ENCODE assay signal across 8 cellular contexts in the genomic region with DNA sequence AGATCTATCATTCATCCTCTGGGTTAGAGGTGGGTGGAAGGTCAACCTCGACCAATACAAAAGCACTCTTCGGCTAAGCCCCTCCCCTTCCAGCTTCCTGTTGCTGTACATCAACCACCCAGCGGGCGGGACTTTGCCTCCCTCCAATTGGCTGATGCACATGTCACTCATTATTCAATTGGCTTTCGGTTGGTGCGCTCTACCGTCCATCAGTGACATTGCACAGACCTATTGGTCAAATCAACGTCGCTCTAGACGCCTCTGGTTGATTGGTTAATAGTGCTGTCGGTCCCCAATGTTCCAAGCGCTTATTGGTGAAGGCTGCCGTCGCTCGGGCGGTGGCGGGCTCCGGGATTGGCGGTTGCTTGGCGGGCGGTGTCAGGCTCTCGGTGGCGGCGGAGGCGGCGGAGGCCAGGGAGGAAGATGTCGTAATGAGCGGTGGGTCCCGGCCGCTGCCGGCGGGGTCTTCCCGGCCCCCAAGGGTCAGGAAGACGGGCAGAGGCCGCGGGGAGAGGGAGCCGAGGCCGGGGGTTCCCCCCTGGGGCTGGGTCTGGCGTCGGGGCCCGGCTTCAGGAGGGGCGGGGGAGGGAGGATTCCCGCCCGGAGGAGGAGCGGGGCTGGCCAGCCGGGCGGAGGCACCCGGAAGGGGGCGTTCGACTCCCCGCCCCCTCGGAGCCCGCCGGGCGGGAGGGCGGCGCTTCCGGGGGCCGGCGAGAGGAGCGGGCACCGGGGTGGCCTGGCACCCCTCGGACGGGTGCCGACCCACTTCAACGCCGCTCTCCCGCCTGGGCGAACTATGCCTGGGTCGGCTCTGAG. TPM values are rescaled to one million over a fixed set of nuclear protein-coding genes. Genes with fewer than 3 reads are reported as not detected.
DNase-seq lines count a peak whose midpoint lies in the region; ATAC-seq, FAIRE-seq and TF ChIP-seq lines count a peak whose summit lies in the region.

A gene (plus strand): TSS at position 381 of the 816 bp plus-strand sequence. CDS start 51 bp downstream, at position 432.

- under 1% methylated on average over 24 of the region's 70 CpGs for WGBS in HepG2 (ENCODE audit: low lambda C conversion rate)

- no peak within 1 kb of the TSS for H2AFZ ChIP-seq in HepG2 (ENCODE audit: low read length)

- no peak for TF ChIP-seq CTCF in CD14-positive monocyte (IDR thresholded peaks at IDR 0.05)
- peak; percentile 23; the same call in 1 of the 2 replicates for TF ChIP-seq CTCF in HepG2 (CRISPR knock-in tag; IDR thresholded peaks at IDR 0.05)

- BruUV-seq in HepG2 (replicated peaks; lab: Mats Ljungman, UMichigan), result no TSS peak

- peak within 1 kb of the TSS; percentile 85 to 97 (median 95) for H3K27ac Mint-ChIP-seq in CD14-positive monocyte

- intact Hi-C loops in CD14-positive monocyte (cut with micrococcal nuclease), result loop anchor here (1.0 to 10.0 kb wide), 6 partner anchors 45 to 231 kb away; a partner anchor contains a TSS
- intact Hi-C loops in HepG2 (cut with micrococcal nuclease; ENCODE audit: unreplicated experiment), result loop anchor here (1.0 to 5.0 kb wide), 4 partner anchors 53 to 126 kb away; a partner anchor contains a TSS

- in situ Hi-C loops in HepG2 (cut with HindIII; ENCODE audit: extremely low pct_ligation_motif_present, low pct_unique_long_range_greater_than_20kb), result no loop called here

- DNase-seq in CD14-positive monocyte (ENCODE audit: low spot score) (peak; percentile 100), NCI-H82 (lab: John Stamatoyannopoulos, UW) (peak; percentile 100), dermis blood vessel endothelial cell (peak; percentile 100), HepG2 (ENCODE audit: low spot score) (peak; percentile 100)
- peak; percentile 99 to 100 for DNase-seq in activated CD4-positive, alpha-beta T cell treated with anti-CD3 and anti-CD28 coated beads, Interleukin-2, amount 50 U/mL, for 48 hours
- DNase-seq in stimulated activated CD4-positive, alpha-beta T cell treated with anti-CD3 and anti-CD28 coated beads, Interleukin-4, amount 100 ng/mL, for 1 hour, result peak; percentile 97

- peaks cover 45% of the 10 kb centered on the region for H3K4me1 Mint-ChIP-seq in CD14-positive monocyte

- POLR2A ChIA-PET in HepG2 (lab: Yijun Ruan, JAX), result interaction anchor here (0.8 to 3.0 kb wide), 44 partner anchors 9 to 247 kb away, joined by 3 to 56 read pairs (median 6); a partner anchor contains a TSS

- ATAC-seq in GM19397 (IDR thresholded peaks at IDR 0.05; ENCODE audit: unreplicated experiment), result peak; percentile 88
- ATAC-seq in HG03571 (IDR thresholded peaks at IDR 0.05; ENCODE audit: unreplicated experiment), result peak; percentile 84
- ATAC-seq in HepG2, result peak; percentile 95

- no peak for TF ChIP-seq EP300 in HepG2 (IDR thresholded peaks at IDR 0.05; ENCODE audit: low read depth in 2 of 2, low read length in 2 of 2)
- TF ChIP-seq EP300 in HepG2 (CRISPR knock-in tag; IDR thresholded peaks at IDR 0.05; ENCODE audit: borderline replicate concordance), result no peak

- peak within 1 kb of the TSS; percentile 79 to 96 (median 83) for H3K4me3 ChIP-seq in HepG2 (replicated peaks in 1 of 3; ENCODE audit: insufficient read depth in 1 of 3, low read depth in 2 of 3, low read length in 3 of 3)

- peak within 1 kb of the TSS; percentile 91 to 95 for H3K4me3 Mint-ChIP-seq in CD14-positive monocyte

- peaks cover 37% of the 10 kb centered on the region for H3K4me1 ChIP-seq in HepG2 (ENCODE audit: insufficient read depth, low read length)

- H3K27me3 ChIP-seq in HepG2 (ENCODE audit: control insufficient read depth in 1 of 2, insufficient read depth in 2 of 2, low read length in 2 of 2), result no peaks in the 10 kb centered on the region; a peak in 1 of 5 replicates

- peak; percentile 69 for TF ChIP-seq RAD21 in HepG2 (CRISPR knock-in tag; IDR thresholded peaks at IDR 0.05)

- CTCF ChIA-PET in HepG2 (lab: Yijun Ruan, JAX; ENCODE audit: low intra/inter-chr PET ratio, low total read pairs), result interaction anchor here (0.9 to 2.4 kb wide), 3 partner anchors 53 to 75 kb away, joined by 3 to 9 read pairs (median 3); a partner anchor contains a TSS

- peaks cover 0 to 5% of the 10 kb centered on the region in 2 experiments; a peak in 1 of 5 replicates for H3K36me3 ChIP-seq in HepG2 (replicated peaks in 1 of 2; ENCODE audit: control insufficient read depth in 1 of 2, insufficient read depth in 2 of 2, low read length in 2 of 2)

- H3K27ac ChIP-seq in HepG2 (ENCODE audit: extremely low read length, insufficient read depth, low read length), result peak within 1 kb of the TSS; percentile 88

- FAIRE-seq in HepG2 (lab: Jason Lieb, UNC), result peak; percentile 100

- peaks cover 24% of the 10 kb centered on the region for H3K79me2 ChIP-seq in HepG2 (ENCODE audit: insufficient read depth, low read length)

- peak; percentile 74 to 91 for TF ChIP-seq POLR2A in HepG2 (IDR thresholded peaks at IDR 0.05; ENCODE audit: insufficient read depth in 1 of 2, low read depth in 2 of 2, low read length in 2 of 2)

- peak within 1 kb of the TSS; percentile 83 for H3K4me2 ChIP-seq in HepG2 (ENCODE audit: low read depth, low read length)

- no peaks in the 10 kb centered on the region for H3K9me3 ChIP-seq in HepG2 (ENCODE audit: low read length)

- H3K9me3 Mint-ChIP-seq in CD14-positive monocyte, result no peaks in the 10 kb centered on the region

- peaks cover 17 to 22% of the 10 kb centered on the region in 2 donors for H3K36me3 Mint-ChIP-seq in CD14-positive monocyte

- H3K27me3 Mint-ChIP-seq in CD14-positive monocyte (ENCODE audit: low read depth in 3 of 3), result no peaks in the 10 kb centered on the region

- peak within 1 kb of the TSS; percentile 94 for H3K9ac ChIP-seq in HepG2 (ENCODE audit: insufficient read depth, low read depth, low read length)

- H4K20me1 ChIP-seq in HepG2 (ENCODE audit: insufficient read depth, low read length), result no peaks in the 10 kb centered on the region

TF ChIP-seq in HepG2, 621 proteins besides CTCF, POLR2A, EP300 and RAD21 (continues in another document):
- TF ChIP-seq ZNF891 (CRISPR knock-in tag; IDR thresholded peaks at IDR 0.05) (peak; percentile 75; the same call in 1 of the 2 replicates), IRF2 (CRISPR knock-in tag; IDR thresholded peaks at IDR 0.05) (peak; percentile 9; the same call in 1 of the 2 replicates), ZNF746 (CRISPR knock-in tag; IDR thresholded peaks at IDR 0.05) (peak; percentile 57), YEATS2 (CRISPR knock-in tag; IDR thresholded peaks at IDR 0.05; ENCODE audit: borderline replicate concordance) (peak; percentile 70), MIER2 (CRISPR knock-in tag; IDR thresholded peaks at IDR 0.05) (0 out of 2 replicates have a peak, but pooled peaks have one; percentile 4), CREB1 (IDR thresholded peaks at IDR 0.05) (peak; percentile 98), CREB1 (CRISPR knock-in tag; IDR thresholded peaks at IDR 0.05) (peak; percentile 99), TBX3 (IDR thresholded peaks at IDR 0.05; ENCODE audit: borderline replicate concordance) (peak; percentile 86; the same call in 1 of the 2 replicates), SMYD3 (CRISPR knock-in tag; IDR thresholded peaks at IDR 0.05) (peak; percentile 16; the same call in 1 of the 2 replicates)
- TF ChIP-seq, protein P1, sequence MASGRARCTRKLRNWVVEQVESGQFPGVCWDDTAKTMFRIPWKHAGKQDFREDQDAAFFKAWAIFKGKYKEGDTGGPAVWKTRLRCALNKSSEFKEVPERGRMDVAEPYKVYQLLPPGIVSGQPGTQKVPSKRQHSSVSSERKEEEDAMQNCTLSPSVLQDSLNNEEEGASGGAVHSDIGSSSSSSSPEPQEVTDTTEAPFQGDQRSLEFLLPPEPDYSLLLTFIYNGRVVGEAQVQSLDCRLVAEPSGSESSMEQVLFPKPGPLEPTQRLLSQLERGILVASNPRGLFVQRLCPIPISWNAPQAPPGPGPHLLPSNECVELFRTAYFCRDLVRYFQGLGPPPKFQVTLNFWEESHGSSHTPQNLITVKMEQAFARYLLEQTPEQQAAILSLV (CRISPR knock-in tag; IDR thresholded peaks at IDR 0.05; ENCODE audit: borderline replicate concordance), result 0 out of 2 replicates have a peak, but pooled peaks have one; percentile 64
- TF ChIP-seq, protein P2, sequence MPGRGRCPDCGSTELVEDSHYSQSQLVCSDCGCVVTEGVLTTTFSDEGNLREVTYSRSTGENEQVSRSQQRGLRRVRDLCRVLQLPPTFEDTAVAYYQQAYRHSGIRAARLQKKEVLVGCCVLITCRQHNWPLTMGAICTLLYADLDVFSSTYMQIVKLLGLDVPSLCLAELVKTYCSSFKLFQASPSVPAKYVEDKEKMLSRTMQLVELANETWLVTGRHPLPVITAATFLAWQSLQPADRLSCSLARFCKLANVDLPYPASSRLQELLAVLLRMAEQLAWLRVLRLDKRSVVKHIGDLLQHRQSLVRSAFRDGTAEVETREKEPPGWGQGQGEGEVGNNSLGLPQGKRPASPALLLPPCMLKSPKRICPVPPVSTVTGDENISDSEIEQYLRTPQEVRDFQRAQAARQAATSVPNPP (CRISPR knock-in tag; IDR thresholded peaks at IDR 0.05), result no peak

RNA-seq across cellular contexts. Expression of the gene that starts here (rescaled TPM):
- polyA plus RNA-seq in CD14-positive monocyte, result 1 to 10 TPM; 3.1 to 6.8 TPM
- 1.7 and 2.6 TPM in 2 replicates for total RNA-seq in dermis blood vessel endothelial cell
- 1.4 and 1.5 TPM in 2 replicates for total RNA-seq in HepG2 (2016; rRNA removed; fragmentation: Illumina TruSeq; extraction: Trizol)
- total RNA-seq in HepG2 (2016; cell fraction: cytosol; rRNA removed; fragmentation: Illumina TruSeq; extraction: Trizol; ENCODE audit: low read depth), result 0.44 and 0.71 TPM in 2 replicates
- 1.1 and 1.3 TPM in 2 replicates for total RNA-seq in HepG2 (2016; cell fraction: insoluble cytoplasmic fraction; rRNA removed; fragmentation: Illumina TruSeq; extraction: Trizol)
- total RNA-seq in HepG2 (2016; cell fraction: membrane; rRNA removed; fragmentation: Illumina TruSeq; extraction: Trizol), result 2.2 and 2.7 TPM in 2 replicates
- total RNA-seq in HepG2 (2016; cell fraction: nucleus; rRNA removed; fragmentation: Illumina TruSeq; extraction: Trizol), result 1.6 and 2.4 TPM in 2 replicates
- polyA plus RNA-seq in HepG2 (2011; rRNA removed), result 4.2 and 4.8 TPM in 2 replicates
- polyA plus RNA-seq in HepG2 (2011; cell fraction: cytosol; rRNA removed), result 1.9 and 2.3 TPM in 2 replicates
- 13.9 and 14.8 TPM in 2 replicates for polyA plus RNA-seq in HepG2 (2011; cell fraction: nucleus; rRNA removed)
- 10.5 and 11.9 TPM in 2 replicates for polyA plus RNA-seq in HepG2 (2012)
- polyA plus RNA-seq in HepG2 (2016; cell fraction: cytosol; fragmentation: Illumina TruSeq; extraction: Trizol; ENCODE audit: low read depth), result 1.5 and 1.9 TPM in 2 replicates
- 6.9 and 11.6 TPM in 2 replicates for polyA plus RNA-seq in HepG2 (2016; cell fraction: insoluble cytoplasmic fraction; fragmentation: Illumina TruSeq; extraction: Trizol; ENCODE audit: low read depth)
- polyA plus RNA-seq in HepG2 (2016; cell fraction: membrane; fragmentation: Illumina TruSeq; extraction: Trizol; ENCODE audit: low read depth), result 4.2 and 5.0 TPM in 2 replicates
- polyA plus RNA-seq in HepG2 (2016; cell fraction: nucleus; fragmentation: Illumina TruSeq; extraction: Trizol; ENCODE audit: insufficient read depth, low read depth), result 12.2 and 15.0 TPM in 2 replicates
- polyA minus RNA-seq in HepG2 (2011; rRNA and poly(A)+ RNA removed; ENCODE audit: low replicate concordance), result 4.3 and 7.9 TPM in 2 replicates
- polyA minus RNA-seq in HepG2 (2011; cell fraction: cytosol; rRNA and poly(A)+ RNA removed), result 2.9 and 5.7 TPM in 2 replicates
- 3.1 and 3.5 TPM in 2 replicates for polyA minus RNA-seq in HepG2 (2011; cell fraction: nucleus; rRNA and poly(A)+ RNA removed)

Comparison
In these comparisons a context has a peak if more than half of its experiments do, and no peak if none do; other contexts are left out.
1. Peak in every context shown above with its lines: DNase-seq, ATAC-seq, H3K4me3 ChIP-seq and H3K27ac ChIP-seq.